Comparison of ENCODE assay signal across 30 cellular contexts in genomic region chr6:77010931-77011542, GRCh38.
"Had no signal": no experiment of that assay in that cellular context is flagged by ENCODE, and none has a peak within 500 bp of the region (broad histone marks: within the 10 kb centered on the region; RNA-seq: fewer than 3 reads in every experiment).

No MANE protein-coding gene starts in this region.

- DNase-seq: activated CD4-positive, alpha-beta memory T cell treated with anti-CD3 and anti-CD28 coated beads, Interleukin-2, amount 10 ng/mL, durations not matched to agents 7 days and 5 days; activated CD4-positive, alpha-beta T cell treated with anti-CD3 and anti-CD28 coated beads for 1 hour; activated CD4-positive, alpha-beta T cell treated with anti-CD3 and anti-CD28 coated beads for 48 hours; activated CD4-positive, CD25-positive, alpha-beta regulatory T cell; activated CD8-positive, alpha-beta memory T cell treated with anti-CD3 and anti-CD28 coated beads for 24 hours; activated CD8-positive, alpha-beta memory T cell treated with anti-CD3 and anti-CD28 coated beads, Interleukin-2, amount 10 ng/mL, durations not matched to agents 7 days and 5 days; activated CD8-positive, alpha-beta memory T cell treated with anti-CD3 and anti-CD28 coated beads, Interleukin-2, amount 50 U/mL, for 48 hours; activated naive CD4-positive, alpha-beta T cell treated with anti-CD3 and anti-CD28 coated beads, Interleukin-2, amount 50 U/mL, for 16 hours; activated naive CD8-positive, alpha-beta T cell treated with anti-CD3 and anti-CD28 coated beads for 36 hours; activated T-cell treated with anti-CD3 and anti-CD28 coated beads, Interleukin-2, amount 50 U/mL, for 48 hours; amniotic stem cell; Kasumi-1; KG1; MG63; NCI-H1048; NCI-H1105 treated with DMSO at 0.1 percent for 48 hours; NCI-H1436; NCI-H1694; NCI-H1930; NCI-H2081 treated with DMSO at 0.1 percent for 48 hours; NCI-H345; NCI-H524 treated with DMSO at 0.1 percent for 48 hours; PC-3; Peyer's patch; RPMI8226; T1000; WERI-Rb-1 had no signal

- H3K27ac ChIP-seq: ascending aorta, cardiac muscle cell, Peyer's patch, SK-N-MC, WERI-Rb-1 had no signal

- H3K4me1 ChIP-seq: ascending aorta, Peyer's patch had no signal

- H3K9me3 ChIP-seq: MG63 had no signal

- H3K4me3 ChIP-seq: ascending aorta, cardiac muscle cell, MG63, Peyer's patch, SK-N-MC had no signal

- ATAC-seq: activated CD8-positive, alpha-beta memory T cell treated with anti-CD3 and anti-CD28 coated beads, Interleukin-2, amount 10 ng/mL, durations not matched to agents 7 days and 5 days; PC-3 had no signal

- H3K36me3 ChIP-seq: ascending aorta, cardiac muscle cell, MG63, Peyer's patch, WERI-Rb-1 had no signal

- H3K27me3 ChIP-seq: ascending aorta, cardiac muscle cell, MG63, Peyer's patch had no signal
